In genomic region chr11:57477507-57478189, GRCh38 we compare ENCODE assay signal across 1 cellular context.
TF ChIP-seq lines count a peak whose summit lies in the region.

No MANE protein-coding gene starts in this region.

TF ChIP-seq in H1, 55 proteins besides CTCF, POLR2A, EP300 and RAD21:
- no peak for TF ChIP-seq RFX5 (IDR thresholded peaks at IDR 0.05; ENCODE audit: borderline replicate concordance, low read depth, low read length)
- no peak for TF ChIP-seq SIN3A (conservative IDR thresholded peaks at IDR 0.05 in 1 of 2, IDR thresholded peaks at IDR 0.05 in 1 of 2; ENCODE audit: low read depth in 1 of 2, low read length in 2 of 2)
- TF ChIP-seq TBP (IDR thresholded peaks at IDR 0.05; ENCODE audit: low read depth, low read length) = no peak
- TF ChIP-seq ATF2 (IDR thresholded peaks at IDR 0.05; ENCODE audit: low read length) = no peak
- TF ChIP-seq POU5F1 (IDR thresholded peaks at IDR 0.05; ENCODE audit: low read depth, low read length) = no peak
- TF ChIP-seq MAFK (IDR thresholded peaks at IDR 0.05; ENCODE audit: low read depth, low read length) = no peak
- TF ChIP-seq TAF7 (optimal IDR thresholded peaks at IDR 0.05; ENCODE audit: borderline replicate concordance, low read depth, low read length) = no peak
- no peak for TF ChIP-seq SRF (IDR thresholded peaks at IDR 0.05; ENCODE audit: low read depth, low read length)
- no peak for TF ChIP-seq CEBPB (IDR thresholded peaks at IDR 0.05; ENCODE audit: low read depth, low read length)
- TF ChIP-seq, protein P1, sequence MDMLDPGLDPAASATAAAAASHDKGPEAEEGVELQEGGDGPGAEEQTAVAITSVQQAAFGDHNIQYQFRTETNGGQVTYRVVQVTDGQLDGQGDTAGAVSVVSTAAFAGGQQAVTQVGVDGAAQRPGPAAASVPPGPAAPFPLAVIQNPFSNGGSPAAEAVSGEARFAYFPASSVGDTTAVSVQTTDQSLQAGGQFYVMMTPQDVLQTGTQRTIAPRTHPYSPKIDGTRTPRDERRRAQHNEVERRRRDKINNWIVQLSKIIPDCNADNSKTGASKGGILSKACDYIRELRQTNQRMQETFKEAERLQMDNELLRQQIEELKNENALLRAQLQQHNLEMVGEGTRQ (IDR thresholded peaks at IDR 0.05; ENCODE audit: low read length) = no peak
- TF ChIP-seq CHD2 (IDR thresholded peaks at IDR 0.05; ENCODE audit: low read length) = no peak
- TF ChIP-seq CHD1 (IDR thresholded peaks at IDR 0.05; ENCODE audit: low read depth, low read length) = no peak
- no peak for TF ChIP-seq CREB1 (IDR thresholded peaks at IDR 0.05)
- TF ChIP-seq SAP30 (IDR thresholded peaks at IDR 0.05; ENCODE audit: insufficient read depth, insufficient replicate concordance, low read length) = no peak
- TF ChIP-seq JUND (IDR thresholded peaks at IDR 0.05; ENCODE audit: low read length) = no peak
- no peak for TF ChIP-seq BRCA1 (IDR thresholded peaks at IDR 0.05; ENCODE audit: low read depth, low read length)
- no peak for TF ChIP-seq SP1 (IDR thresholded peaks at IDR 0.05; ENCODE audit: low read depth, low read length)
- TF ChIP-seq TAF1 (IDR thresholded peaks at IDR 0.05; ENCODE audit: low read depth, low read length) = no peak
